ENCODE assay signal across 18 cellular contexts in genomic region chr16:75943705-75944514, GRCh38.
DNase-seq lines count a peak whose midpoint lies in the region; ATAC-seq, FAIRE-seq and TF ChIP-seq lines count a peak whose summit lies in the region.
"Had no signal": no experiment of that assay in that cellular context is flagged by ENCODE, and none has a peak within 500 bp of the region (broad histone marks: within the 10 kb centered on the region; RNA-seq: fewer than 3 reads in every experiment).

No MANE protein-coding gene starts in this region.

- no peak for TF ChIP-seq EP300 in A549 (IDR thresholded peaks at IDR 0.05)

- CTCF ChIA-PET in A549 (lab: Yijun Ruan, JAX) = interaction anchor here (0.7 kb wide), 1 partner anchor 305 kb away, joined by 3 read pairs; no protein-coding TSS in a partner anchor

- H3K4me3 ChIP-seq in A549 = no peak overlapping the region
- H3K4me3 ChIP-seq: GM23248, PC-9, SJCRH30 had no signal

- FAIRE-seq in A549 (lab: Jason Lieb, UNC) = no peak
- FAIRE-seq: G401.6 had no signal

- no peak for TF ChIP-seq RAD21 in A549 (conservative IDR thresholded peaks at IDR 0.05 in 1 of 2, IDR thresholded peaks at IDR 0.05 in 1 of 2)

- TF ChIP-seq POLR2A in A549 (IDR thresholded peaks at IDR 0.05; ENCODE audit: low read length) = no peak

- TF ChIP-seq CTCF in A549 (IDR thresholded peaks at IDR 0.05) = no peak

- no peaks in the 10 kb centered on the region for H3K9me3 ChIP-seq in A549
- H3K9me3 ChIP-seq: SJCRH30 had no signal

- no peak for ATAC-seq in A549

- WGBS in A549 (ENCODE audit: missing lambda C conversion rate) = 14% methylated on average over 6 of the region's 6 CpGs

- DNase-seq in A549 (ENCODE audit: low read depth in 1 of 2, low spot score in 1 of 2) (no peak), HT-29 (ENCODE audit: low spot score) (peak; percentile 12), NCI-H748 (lab: John Stamatoyannopoulos, UW; ENCODE audit: unreplicated experiment) (peak; percentile 62), left kidney (ENCODE audit: low read depth, low spot score) (peak; percentile 32), mesenteric fat pad (ENCODE audit: low spot score) (no peak), DMS114 treated with DMSO at 0.1 percent for 48 hours (lab: John Stamatoyannopoulos, UW; ENCODE audit: unreplicated experiment) (no peak)
- no peak for DNase-seq in stimulated activated CD8-positive, alpha-beta memory T cell treated with anti-CD3 and anti-CD28 coated beads, Interleukin-4, amount 100 ng/mL, for 48 hours
- DNase-seq: DND-41, GM23248, HCEC 1CT, KG1, NCI-H1048, NCI-H1436 treated with DMSO at 0.1 percent for 48 hours, NCI-H2081 treated with DMSO at 0.1 percent for 48 hours, NCI-H774, PC-9, SJCRH30 had no signal

- H3K4me1 ChIP-seq in A549 = no peaks in the 10 kb centered on the region
- H3K4me1 ChIP-seq: SJCRH30 had no signal

- 0 out of 3 replicates have a peak overlapping the region, but pooled peaks have one; percentile 12 for H3K4me2 ChIP-seq in A549
- H3K4me2 ChIP-seq: PC-9 had no signal

- H3K27ac ChIP-seq in A549 = no peak overlapping the region
- H3K27ac ChIP-seq: GM23248, PC-9, SJCRH30 had no signal

- POLR2A ChIA-PET in A549 (lab: Yijun Ruan, JAX) = no interaction called here

TF ChIP-seq in A549, 52 proteins besides CTCF, POLR2A, EP300 and RAD21:
- TF ChIP-seq HDAC2 (IDR thresholded peaks at IDR 0.05) (no peak), CEBPB (IDR thresholded peaks at IDR 0.05) (no peak), NFE2L2 (conservative IDR thresholded peaks at IDR 0.05; ENCODE audit: low read length) (no peak), EHF (CRISPR knock-in tag; IDR thresholded peaks at IDR 0.05) (no peak), BHLHE40 (IDR thresholded peaks at IDR 0.05; ENCODE audit: low read depth, low read length) (no peak), REST (IDR thresholded peaks at IDR 0.05) (no peak), JUN (IDR thresholded peaks at IDR 0.05) (no peak), HEYL (CRISPR knock-in tag; IDR thresholded peaks at IDR 0.05) (no peak), NPAS2 (CRISPR knock-in tag; IDR thresholded peaks at IDR 0.05; ENCODE audit: borderline replicate concordance) (no peak), NR3C1 (IDR thresholded peaks at IDR 0.05) (no peak), SREBF2 (IDR thresholded peaks at IDR 0.05) (no peak), HOXA7 (CRISPR knock-in tag; IDR thresholded peaks at IDR 0.05) (no peak), POLR2AphosphoS2 (conservative IDR thresholded peaks at IDR 0.05; ENCODE audit: low read length) (no peak), MAX (IDR thresholded peaks at IDR 0.05) (no peak), CBX2 (IDR thresholded peaks at IDR 0.05; ENCODE audit: borderline replicate concordance, low read depth) (no peak)
- TF ChIP-seq, protein P1, sequence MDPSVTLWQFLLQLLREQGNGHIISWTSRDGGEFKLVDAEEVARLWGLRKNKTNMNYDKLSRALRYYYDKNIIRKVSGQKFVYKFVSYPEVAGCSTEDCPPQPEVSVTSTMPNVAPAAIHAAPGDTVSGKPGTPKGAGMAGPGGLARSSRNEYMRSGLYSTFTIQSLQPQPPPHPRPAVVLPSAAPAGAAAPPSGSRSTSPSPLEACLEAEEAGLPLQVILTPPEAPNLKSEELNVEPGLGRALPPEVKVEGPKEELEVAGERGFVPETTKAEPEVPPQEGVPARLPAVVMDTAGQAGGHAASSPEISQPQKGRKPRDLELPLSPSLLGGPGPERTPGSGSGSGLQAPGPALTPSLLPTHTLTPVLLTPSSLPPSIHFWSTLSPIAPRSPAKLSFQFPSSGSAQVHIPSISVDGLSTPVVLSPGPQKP (IDR thresholded peaks at IDR 0.05; ENCODE audit: low read depth, low read length) = no peak

Comparison
In these comparisons a context has a peak if more than half of its experiments do, and no peak if none do; other contexts are left out.
1. DNase-seq: peak in HT-29 (single experiment), NCI-H748 (single experiment) and left kidney (single experiment); none in A549 (0 of 2), mesenteric fat pad (single experiment), DMS114 treated with DMSO at 0.1 percent for 48 hours (single experiment) and stimulated activated CD8-positive, alpha-beta memory T cell treated with anti-CD3 and anti-CD28 coated beads, Interleukin-4, amount 100 ng/mL, for 48 hours (single experiment).